In the genomic region with DNA sequence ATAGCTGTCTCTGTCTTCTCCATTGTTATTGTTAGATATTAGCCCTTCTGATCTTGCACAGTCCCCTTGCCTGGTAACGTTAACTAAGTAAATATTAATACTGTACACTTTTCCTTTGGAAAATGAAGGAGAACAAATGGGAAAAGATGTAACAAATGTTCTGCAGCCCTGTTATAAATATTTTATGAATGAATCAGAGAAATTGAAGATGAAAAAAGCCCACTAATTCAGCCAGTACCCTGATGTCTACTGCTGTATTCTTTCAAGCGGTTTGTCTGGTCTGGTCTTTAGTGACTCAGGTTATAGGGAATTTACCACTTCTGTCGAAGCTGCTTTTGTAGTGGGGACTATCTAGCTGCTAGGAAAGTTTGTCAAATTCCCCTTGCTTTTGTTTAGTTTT, we compare ENCODE assay signal across 10 cellular contexts.
DNase-seq lines count a peak whose midpoint lies in the region; ATAC-seq, FAIRE-seq and TF ChIP-seq lines count a peak whose summit lies in the region.
"Had no signal": no experiment of that assay in that cellular context is flagged by ENCODE, and none has a peak within 500 bp of the region (broad histone marks: within the 10 kb centered on the region; RNA-seq: fewer than 3 reads in every experiment).

No MANE protein-coding gene starts in this region.

- peaks cover 5 to 11% of the 10 kb centered on the region in 2 donors for H3K4me1 Mint-ChIP-seq in immature natural killer cell

- FAIRE-seq in RCC 7860 (lab: Jason Lieb, UNC), result peak; percentile 62

- no peaks in the 10 kb centered on the region for H3K9me3 Mint-ChIP-seq in immature natural killer cell

- H3K36me3 Mint-ChIP-seq in immature natural killer cell, result peaks cover 2 to 7% (median 4%) of the 10 kb centered on the region in 3 donors

- no peak overlapping the region for H3K27ac Mint-ChIP-seq in immature natural killer cell

- no peak for TF ChIP-seq CTCF in fibroblast of villous mesenchyme (IDR thresholded peaks at IDR 0.05; ENCODE audit: insufficient read depth, low read depth, low read length)

- no peak overlapping the region for H3K4me3 ChIP-seq in fibroblast of villous mesenchyme (ENCODE audit: low read depth, low read length)
- H3K4me3 ChIP-seq: PC-9 had no signal

- ATAC-seq in GM19452 (IDR thresholded peaks at IDR 0.05; ENCODE audit: unreplicated experiment) (peak; percentile 70), GM18502 (IDR thresholded peaks at IDR 0.05; ENCODE audit: poor library complexity, unreplicated experiment) (no peak)

- no peak overlapping the region for H3K4me3 Mint-ChIP-seq in immature natural killer cell

- peaks cover 0 to 2% (median 0%) of the 10 kb centered on the region in 3 donors for H3K27me3 Mint-ChIP-seq in immature natural killer cell (ENCODE audit: low read depth in 3 of 3)

- DNase-seq in Daoy (ENCODE audit: low read depth), result peak; percentile 57
- DNase-seq in RCC 7860 (ENCODE audit: low spot score), result peak; percentile 77
- DNase-seq in fibroblast of villous mesenchyme (ENCODE audit: low read depth), result peak; percentile 61
- no peak for DNase-seq in immature natural killer cell
- no peak for DNase-seq in T-helper 9 cell
- no peak for DNase-seq in NCI-H1105 (lab: John Stamatoyannopoulos, UW)
- DNase-seq: GOT3, PC-9 had no signal

Comparison
In these comparisons a context has a peak if more than half of its experiments do, and no peak if none do; other contexts are left out.
1. DNase-seq: peak in Daoy (single experiment), RCC 7860 (single experiment) and fibroblast of villous mesenchyme (single experiment); none in immature natural killer cell (0 of 3), T-helper 9 cell (single experiment) and NCI-H1105 (single experiment).